ENCODE assay signal across 1 cellular context in genomic region chr10:7392301-7392700, GRCh38. TPM values are rescaled to one million over a fixed set of nuclear protein-coding genes. Genes with fewer than 3 reads are reported as not detected.
"Had no signal": no experiment of that assay in that cellular context is flagged by ENCODE, and none has a peak within 500 bp of the region (broad histone marks: within the 10 kb centered on the region; RNA-seq: fewer than 3 reads in every experiment).

No MANE protein-coding gene starts in this region.

RNA-seq across cellular contexts. Expression of gene SFMBT2, which starts 18.5 kb away (rescaled TPM):
- total RNA-seq: LHCN-M2 had no signal
